21 cellular contexts compared by ENCODE assay signal in the genomic region with DNA sequence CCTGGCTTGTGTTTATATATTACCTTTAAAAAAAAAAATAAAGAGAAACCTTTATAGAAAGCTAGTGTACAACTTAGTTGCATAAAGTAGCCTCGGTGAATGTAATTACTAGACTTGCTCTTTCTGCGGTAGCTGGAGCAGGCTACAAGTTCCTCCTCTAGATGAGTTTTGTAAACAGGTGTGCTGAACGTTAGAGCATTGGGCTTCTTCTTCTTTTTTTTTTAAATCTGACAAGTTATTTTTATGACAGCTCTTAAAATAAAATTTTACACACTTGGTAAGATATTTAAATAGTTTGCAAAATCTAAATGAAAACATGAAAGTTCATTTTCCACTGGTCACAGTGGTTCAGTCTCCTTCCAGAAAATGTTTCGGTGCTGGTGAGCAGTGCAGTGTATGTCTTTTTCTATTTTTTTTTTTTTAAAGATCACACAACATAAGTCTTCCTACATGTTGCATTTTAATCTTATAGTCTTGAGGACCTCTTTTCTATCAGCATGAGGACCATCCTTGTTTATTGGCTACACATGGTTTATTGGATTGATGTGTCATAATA. TPM values are rescaled to one million over a fixed set of nuclear protein-coding genes. Genes with fewer than 3 reads are reported as not detected.
DNase-seq lines count a peak whose midpoint lies in the region; ATAC-seq and TF ChIP-seq lines count a peak whose summit lies in the region.
"Had no signal": no experiment of that assay in that cellular context is flagged by ENCODE, and none has a peak within 500 bp of the region (broad histone marks: within the 10 kb centered on the region; RNA-seq: fewer than 3 reads in every experiment).

No MANE protein-coding gene starts in this region.

- H3K4me3 ChIP-seq in MM.1S (ENCODE audit: low read length): no peak overlapping the region
- H3K4me3 ChIP-seq: GM23248, HAP-1, PC-9 had no signal

- H3K4me1 Mint-ChIP-seq in activated CD8-positive, alpha-beta memory T cell treated with anti-CD3 and anti-CD28 coated beads, Interleukin-2, amount 10 ng/mL, durations not matched to agents 7 days and 5 days: peaks cover 79% of the 10 kb centered on the region
- H3K4me1 Mint-ChIP-seq in memory B cell: peaks cover 25% of the 10 kb centered on the region
- peaks cover 16 to 65% (median 49%) of the 10 kb centered on the region in 4 donors for H3K4me1 Mint-ChIP-seq in naive thymus-derived CD8-positive, alpha-beta T cell

- no peak overlapping the region for H2AFZ ChIP-seq in MM.1S (ENCODE audit: low read length)
- H2AFZ ChIP-seq: GM23248, PC-9 had no signal

- H3K9ac ChIP-seq in MM.1S (ENCODE audit: low read length): no peak overlapping the region
- H3K9ac ChIP-seq: GM23248 had no signal

- H3K27ac Mint-ChIP-seq in activated CD8-positive, alpha-beta memory T cell treated with anti-CD3 and anti-CD28 coated beads, Interleukin-2, amount 10 ng/mL, durations not matched to agents 7 days and 5 days: peak overlapping the region; percentile 55
- H3K27ac Mint-ChIP-seq in memory B cell: no peak overlapping the region
- no peak overlapping the region for H3K27ac Mint-ChIP-seq in naive thymus-derived CD8-positive, alpha-beta T cell

- H3K4me3 Mint-ChIP-seq in activated CD8-positive, alpha-beta memory T cell treated with anti-CD3 and anti-CD28 coated beads, Interleukin-2, amount 10 ng/mL, durations not matched to agents 7 days and 5 days: peak overlapping the region; percentile 12
- H3K4me3 Mint-ChIP-seq in memory B cell: no peak overlapping the region
- H3K4me3 Mint-ChIP-seq in naive thymus-derived CD8-positive, alpha-beta T cell: peak overlapping the region in 1 of 10 donors; percentile 19

- peak overlapping the region; percentile 10; the same call in 1 of the 2 replicates for H3K4me2 ChIP-seq in MM.1S (ENCODE audit: low read depth, low read length)
- H3K4me2 ChIP-seq: PC-9 had no signal

- H4K20me1 ChIP-seq in MM.1S (ENCODE audit: insufficient read depth, low read length): no peaks in the 10 kb centered on the region

- H3K27ac ChIP-seq in MM.1S (ENCODE audit: low read length): peak overlapping the region; percentile 35; the same call in 1 of the 2 replicates
- H3K27ac ChIP-seq: 22Rv1, GM23248, PC-9 had no signal

- H3K9me3 ChIP-seq in MM.1S (replicated peaks; ENCODE audit: insufficient read depth, low read length): no peaks in the 10 kb centered on the region
- H3K9me3 ChIP-seq: HAP-1 had no signal

- H3K36me3 Mint-ChIP-seq in activated CD8-positive, alpha-beta memory T cell treated with anti-CD3 and anti-CD28 coated beads, Interleukin-2, amount 10 ng/mL, durations not matched to agents 7 days and 5 days: peaks cover 4% of the 10 kb centered on the region
- no peaks in the 10 kb centered on the region for H3K36me3 Mint-ChIP-seq in memory B cell
- H3K36me3 Mint-ChIP-seq in naive thymus-derived CD8-positive, alpha-beta T cell: no peaks in the 10 kb centered on the region
- H3K36me3 Mint-ChIP-seq: CD4-positive, alpha-beta memory T cell had no signal

- ATAC-seq in activated CD8-positive, alpha-beta memory T cell treated with anti-CD3 and anti-CD28 coated beads, Interleukin-2, amount 10 ng/mL, durations not matched to agents 7 days and 5 days: no peak
- ATAC-seq in memory B cell (ENCODE audit: low read depth) (peak; percentile 74), HG03108 (IDR thresholded peaks at IDR 0.05; ENCODE audit: unreplicated experiment) (no peak), GM19463 (IDR thresholded peaks at IDR 0.05; ENCODE audit: unreplicated experiment) (no peak)
- no peak for ATAC-seq in naive thymus-derived CD8-positive, alpha-beta T cell

- H3K36me3 ChIP-seq in MM.1S (replicated peaks; ENCODE audit: insufficient read depth, low read length): no peaks in the 10 kb centered on the region
- H3K36me3 ChIP-seq: HAP-1 had no signal

- DNase-seq in activated CD8-positive, alpha-beta memory T cell treated with anti-CD3 and anti-CD28 coated beads, Interleukin-2, amount 10 ng/mL, durations not matched to agents 7 days and 5 days: no peak
- no peak for DNase-seq in activated CD8-positive, alpha-beta memory T cell treated with anti-CD3 and anti-CD28 coated beads for 24 hours
- DNase-seq in MM.1S (peak; percentile 61), memory B cell (ENCODE audit: low spot score in 2 of 2) (no peak), kidney tubule cell (ENCODE audit: low spot score) (no peak)
- DNase-seq in naive thymus-derived CD8-positive, alpha-beta T cell: no peak
- DNase-seq: Calu3; CD4-positive, alpha-beta memory T cell; EL; GM23248; NCI-H187; NCI-H2107; NCI-H510A treated with DMSO at 0.1 percent for 48 hours; NCI-H82; PC-9 had no signal

- no peaks in the 10 kb centered on the region for H3K9me2 ChIP-seq in MM.1S (replicated peaks; ENCODE audit: insufficient read depth, low read length)

- no peaks in the 10 kb centered on the region for H3K27me3 ChIP-seq in MM.1S (replicated peaks; ENCODE audit: insufficient read depth, low read length)

- H3K27me3 Mint-ChIP-seq in activated CD8-positive, alpha-beta memory T cell treated with anti-CD3 and anti-CD28 coated beads, Interleukin-2, amount 10 ng/mL, durations not matched to agents 7 days and 5 days: peaks cover 41% of the 10 kb centered on the region
- peaks cover 6% of the 10 kb centered on the region for H3K27me3 Mint-ChIP-seq in memory B cell
- peaks cover 3 to 23% (median 12%) of the 10 kb centered on the region in 5 donors for H3K27me3 Mint-ChIP-seq in naive thymus-derived CD8-positive, alpha-beta T cell

- H3K4me1 ChIP-seq in MM.1S (ENCODE audit: low read length): peaks cover 10% of the 10 kb centered on the region; the same call in 1 of the 2 replicates
- H3K4me1 ChIP-seq: HAP-1 had no signal

- H3K9me3 Mint-ChIP-seq in activated CD8-positive, alpha-beta memory T cell treated with anti-CD3 and anti-CD28 coated beads, Interleukin-2, amount 10 ng/mL, durations not matched to agents 7 days and 5 days (ENCODE audit: low read depth): no peaks in the 10 kb centered on the region
- H3K9me3 Mint-ChIP-seq in memory B cell: no peaks in the 10 kb centered on the region
- H3K9me3 Mint-ChIP-seq in naive thymus-derived CD8-positive, alpha-beta T cell: peaks cover 0 to 2% (median 0%) of the 10 kb centered on the region in 9 donors
- H3K9me3 Mint-ChIP-seq: CD4-positive, alpha-beta memory T cell had no signal

- CTCF ChIA-PET in activated CD8-positive, alpha-beta memory T cell treated with anti-CD3 and anti-CD28 coated beads, Interleukin-2, amount 10 ng/mL, durations not matched to agents 7 days and 5 days (lab: Charles Lee): interaction anchor here (1.0 to 1.7 kb wide), 2 partner anchors 25 to 49 kb away, joined by 3 read pairs; no protein-coding TSS in a partner anchor

- no peak for TF ChIP-seq CTCF in MM.1S (IDR thresholded peaks at IDR 0.05; ENCODE audit: low read length)

- POLR2A ChIA-PET in naive thymus-derived CD8-positive, alpha-beta T cell (lab: Charles Lee): interaction anchor here (0.6 to 0.7 kb wide), 3 partner anchors 14 to 1870 kb away, joined by 3 to 5 read pairs (median 3); no protein-coding TSS in a partner anchor

- peaks cover 3% of the 10 kb centered on the region; the same call in 1 of the 2 replicates for H3F3A ChIP-seq in MM.1S (ENCODE audit: insufficient read depth, low read length)

- H3K79me2 ChIP-seq in MM.1S (ENCODE audit: low read length): no peaks in the 10 kb centered on the region

RNA-seq across cellular contexts. Expression of a gene that starts 3.0 kb away (rescaled TPM):
- total RNA-seq in activated CD8-positive, alpha-beta memory T cell treated with anti-CD3 and anti-CD28 coated beads, Interleukin-2, amount 10 ng/mL, durations not matched to agents 7 days and 5 days: 1 to 10 TPM; 3.2 to 9.7 TPM
- total RNA-seq in naive thymus-derived CD8-positive, alpha-beta T cell: 1 to 10 TPM; 1.9 to 2.0 TPM
- polyA plus RNA-seq in naive thymus-derived CD8-positive, alpha-beta T cell: under 1 TPM in 2 of 3 donors, not detected in 1; 0.33 to 0.49 TPM
- total RNA-seq: Calu3; GM23248; PC-9; T-helper 1 cell treated with Interleukin-12 subunit alpha and Interleukin-12 subunit beta and Interleukin-4 antibody, amounts not matched to agents 30 ng/mL and 1 ng/mL, for 36 hours had no signal
- polyA plus RNA-seq: AG04450, GM23248 had no signal

RNA-seq across cellular contexts. Expression of a gene that starts 47.4 kb away (rescaled TPM):
- 1 to 10 TPM; 6.1 to 9.3 TPM for total RNA-seq in activated CD8-positive, alpha-beta memory T cell treated with anti-CD3 and anti-CD28 coated beads, Interleukin-2, amount 10 ng/mL, durations not matched to agents 7 days and 5 days
- 10 to 100 TPM in 1 of 2 experiments, 1 to 10 TPM in 1; 9.6 to 10.8 TPM for total RNA-seq in naive thymus-derived CD8-positive, alpha-beta T cell
- 1 to 10 TPM; 7.5 to 9.7 (median 8.3) TPM for polyA plus RNA-seq in naive thymus-derived CD8-positive, alpha-beta T cell

RNA-seq across cellular contexts. Expression of a gene that starts 53.9 kb away (rescaled TPM):
- total RNA-seq in activated CD8-positive, alpha-beta memory T cell treated with anti-CD3 and anti-CD28 coated beads, Interleukin-2, amount 10 ng/mL, durations not matched to agents 7 days and 5 days: 100 to 1,000 TPM in 1 of 2 experiments, 10 to 100 TPM in 1; 49.7 to 109 TPM
- under 1 TPM; 0.25 to 0.34 TPM for total RNA-seq in naive thymus-derived CD8-positive, alpha-beta T cell
- polyA plus RNA-seq in naive thymus-derived CD8-positive, alpha-beta T cell: 1 to 10 TPM in 1 of 3 donors, under 1 TPM in 2; 0.42 to 9.3 (median 0.80) TPM
- total RNA-seq: Calu3, GM23248 had no signal
- polyA plus RNA-seq: AG04450, GM23248 had no signal

Comparison
In these comparisons a context has a peak if more than half of its experiments do, and no peak if none do; other contexts are left out.
1. RNA of a gene that starts 53.9 kb away (total RNA-seq): 49.7 to 109 TPM in activated CD8-positive, alpha-beta memory T cell treated with anti-CD3 and anti-CD28 coated beads, Interleukin-2, amount 10 ng/mL, durations not matched to agents 7 days and 5 days; 0.25 to 0.34 TPM in naive thymus-derived CD8-positive, alpha-beta T cell; every median in the first group is over 10 times any median in the second.